8 cellular contexts compared by ENCODE assay signal in genomic region chr13:101757446-101758039, GRCh38.
DNase-seq lines count a peak whose midpoint lies in the region; ATAC-seq, FAIRE-seq and TF ChIP-seq lines count a peak whose summit lies in the region.

No MANE protein-coding gene starts in this region.

- H2AFZ ChIP-seq in neural progenitor cell (replicated peaks): no peak overlapping the region

- no peak overlapping the region for H3K27ac Mint-ChIP-seq in neural progenitor cell

- no peaks in the 10 kb centered on the region for H4K20me1 ChIP-seq in neural progenitor cell (ENCODE audit: low read depth)

- FAIRE-seq in RCC 7860 (lab: Jason Lieb, UNC): peak; percentile 70

- H3K4me3 ChIP-seq in Jurkat, Clone E6-1 (ENCODE audit: low read length): no peak overlapping the region
- no peak overlapping the region for H3K4me3 ChIP-seq in neural progenitor cell

- peak; percentile 61 for TF ChIP-seq CTCF in neural progenitor cell (IDR thresholded peaks at IDR 0.05)

- H3K36me3 Mint-ChIP-seq in neural progenitor cell: no peaks in the 10 kb centered on the region

- no peak overlapping the region for H3K4me2 ChIP-seq in neural progenitor cell

- H3K79me2 ChIP-seq in neural progenitor cell (ENCODE audit: low read depth): no peaks in the 10 kb centered on the region

- no peak overlapping the region for H3K9ac ChIP-seq in neural progenitor cell

- no peak overlapping the region for H3K4me3 Mint-ChIP-seq in neural progenitor cell

- H3K4me1 ChIP-seq in neural progenitor cell: peaks cover 9% of the 10 kb centered on the region

- no peaks in the 10 kb centered on the region for H3K9me3 Mint-ChIP-seq in neural progenitor cell

- H3K36me3 ChIP-seq in neural progenitor cell: no peaks in the 10 kb centered on the region

- ATAC-seq in GM21528 (IDR thresholded peaks at IDR 0.05; ENCODE audit: low FRiP score, unreplicated experiment): peak; percentile 81
- peak; percentile 63 for ATAC-seq in esophagus mucosa

- H3K4me1 Mint-ChIP-seq in neural progenitor cell: peaks cover 8% of the 10 kb centered on the region

- H3K27me3 Mint-ChIP-seq in neural progenitor cell (ENCODE audit: insufficient read depth, low read depth): peaks cover 2% of the 10 kb centered on the region

- H3K27ac ChIP-seq in neural progenitor cell: no peak overlapping the region

- no peaks in the 10 kb centered on the region for H3K9me3 ChIP-seq in neural progenitor cell (ENCODE audit: low read depth)

- peak; percentile 12 for DNase-seq in GM04504 (ENCODE audit: low read depth)
- peak; percentile 30 for DNase-seq in Jurkat, Clone E6-1 (ENCODE audit: low read depth, low spot score)
- peak; percentile 25 for DNase-seq in RCC 7860 (ENCODE audit: low spot score)
- peak; percentile 9 for DNase-seq in neural progenitor cell (ENCODE audit: low spot score)
- DNase-seq in activated CD4-positive, alpha-beta T cell treated with anti-CD3 and anti-CD28 coated beads for 4 hours: no peak
- DNase-seq in mesenteric fat pad (ENCODE audit: low spot score): no peak

- no peaks in the 10 kb centered on the region for H3K27me3 ChIP-seq in neural progenitor cell

- H3F3A ChIP-seq in neural progenitor cell (ENCODE audit: low read depth): no peaks in the 10 kb centered on the region

Comparison
In these comparisons a context has a peak if more than half of its experiments do, and no peak if none do; other contexts are left out.
1. DNase-seq: peak in GM04504 (single experiment), Jurkat, Clone E6-1 (single experiment), RCC 7860 (single experiment) and neural progenitor cell (single experiment); none in activated CD4-positive, alpha-beta T cell treated with anti-CD3 and anti-CD28 coated beads for 4 hours (0 of 2) and mesenteric fat pad (single experiment).